Comparison of ENCODE assay signal across 8 cellular contexts in genomic region chr1:23019851-23020625, GRCh38. TPM values are rescaled to one million over a fixed set of nuclear protein-coding genes. Genes with fewer than 3 reads are reported as not detected.
DNase-seq lines count a peak whose midpoint lies in the region; ATAC-seq, FAIRE-seq and TF ChIP-seq lines count a peak whose summit lies in the region.

No MANE protein-coding gene starts in this region.

- H3K36me3 Mint-ChIP-seq in activated T-helper 1 cell treated with anti-CD3 and anti-CD28 coated beads, Interleukin-12 subunit alpha, Interleukin-12 subunit beta, Interleukin-2, Interleukin-4 antibody, amounts not matched to agents 30 ng/mL and 10 ng/mL and 1 ng/mL, durations not matched to agents 14 hours and 24 hours and 36 hours (ENCODE audit: low read depth): peaks cover 13% of the 10 kb centered on the region
- peaks cover 40% of the 10 kb centered on the region for H3K36me3 Mint-ChIP-seq in nephron (ENCODE audit: low read depth)

- FAIRE-seq in urothelium cell line (lab: Jason Lieb, UNC): no peak

- H3K27ac Mint-ChIP-seq in activated T-helper 1 cell treated with anti-CD3 and anti-CD28 coated beads, Interleukin-12 subunit alpha, Interleukin-12 subunit beta, Interleukin-2, Interleukin-4 antibody, amounts not matched to agents 30 ng/mL and 10 ng/mL and 1 ng/mL, durations not matched to agents 14 hours and 24 hours and 36 hours: peak overlapping the region; percentile 91
- peak overlapping the region; percentile 94 to 99 (median 99) for H3K27ac Mint-ChIP-seq in nephron

- H3K4me1 Mint-ChIP-seq in activated T-helper 1 cell treated with anti-CD3 and anti-CD28 coated beads, Interleukin-12 subunit alpha, Interleukin-12 subunit beta, Interleukin-2, Interleukin-4 antibody, amounts not matched to agents 30 ng/mL and 10 ng/mL and 1 ng/mL, durations not matched to agents 14 hours and 24 hours and 36 hours (ENCODE audit: low read depth): peaks cover 43% of the 10 kb centered on the region
- H3K4me1 Mint-ChIP-seq in nephron: peaks cover 23% of the 10 kb centered on the region

- H3K4me3 ChIP-seq in fibroblast of pulmonary artery (replicated peaks; ENCODE audit: low read depth, low read length): peak overlapping the region; percentile 89

- TF ChIP-seq CTCF in fibroblast of pulmonary artery (IDR thresholded peaks at IDR 0.05; ENCODE audit: low read length, missing control alignments) (no peak), nephron (IDR thresholded peaks at IDR 0.05; ENCODE audit: unreplicated experiment in 3 of 3) (no peak)

- intact Hi-C loops in activated T-helper 1 cell treated with anti-CD3 and anti-CD28 coated beads, Interleukin-12 subunit alpha, Interleukin-12 subunit beta, Interleukin-2, Interleukin-4 antibody, amounts not matched to agents 30 ng/mL and 10 ng/mL and 1 ng/mL, durations not matched to agents 14 hours and 24 hours and 36 hours (cut with micrococcal nuclease): loop anchor here (2.0 kb wide), 1 partner anchor 83 kb away; no protein-coding TSS in a partner anchor

- H3K4me3 Mint-ChIP-seq in activated T-helper 1 cell treated with anti-CD3 and anti-CD28 coated beads, Interleukin-12 subunit alpha, Interleukin-12 subunit beta, Interleukin-2, Interleukin-4 antibody, amounts not matched to agents 30 ng/mL and 10 ng/mL and 1 ng/mL, durations not matched to agents 14 hours and 24 hours and 36 hours: peak overlapping the region; percentile 96
- H3K4me3 Mint-ChIP-seq in nephron: peak overlapping the region; percentile 90 to 98 (median 96)

- H3K9me3 Mint-ChIP-seq in activated T-helper 1 cell treated with anti-CD3 and anti-CD28 coated beads, Interleukin-12 subunit alpha, Interleukin-12 subunit beta, Interleukin-2, Interleukin-4 antibody, amounts not matched to agents 30 ng/mL and 10 ng/mL and 1 ng/mL, durations not matched to agents 14 hours and 24 hours and 36 hours: peaks cover 10% of the 10 kb centered on the region
- H3K9me3 Mint-ChIP-seq in nephron: peaks cover 20% of the 10 kb centered on the region

- peaks cover 12% of the 10 kb centered on the region for H3K27me3 Mint-ChIP-seq in activated T-helper 1 cell treated with anti-CD3 and anti-CD28 coated beads, Interleukin-12 subunit alpha, Interleukin-12 subunit beta, Interleukin-2, Interleukin-4 antibody, amounts not matched to agents 30 ng/mL and 10 ng/mL and 1 ng/mL, durations not matched to agents 14 hours and 24 hours and 36 hours (ENCODE audit: insufficient read depth)
- H3K27me3 Mint-ChIP-seq in nephron (ENCODE audit: low read depth): no peaks in the 10 kb centered on the region

- DNase-seq in NCI-H2081 (lab: John Stamatoyannopoulos, UW) (peak; percentile 44 to 69), NCI-H2081 treated with DMSO at 0.1 percent for 48 hours (lab: John Stamatoyannopoulos, UW) (no peak), NCI-H2227 treated with DMSO at 0.1 percent for 48 hours (lab: John Stamatoyannopoulos, UW) (peak; percentile 54), fibroblast of pulmonary artery (ENCODE audit: low read depth) (peak; percentile 45), urothelium cell line (ENCODE audit: low spot score) (peak; percentile 22)
- DNase-seq in activated T-helper 1 cell treated with anti-CD3 and anti-CD28 coated beads, Interleukin-12 subunit alpha, Interleukin-12 subunit beta, Interleukin-2, Interleukin-4 antibody, amounts not matched to agents 30 ng/mL and 10 ng/mL and 1 ng/mL, durations not matched to agents 14 hours and 24 hours and 36 hours (ENCODE audit: low spot score): peak; percentile 6

- peak; percentile 31 for ATAC-seq in HG02759 (IDR thresholded peaks at IDR 0.05; ENCODE audit: unreplicated experiment)

RNA-seq across cellular contexts. Expression of gene KDM1A, which starts 0.8 kb away (rescaled TPM):
- 79.9 and 80.8 TPM in 2 replicates for total RNA-seq in activated T-helper 1 cell treated with anti-CD3 and anti-CD28 coated beads, Interleukin-12 subunit alpha, Interleukin-12 subunit beta, Interleukin-2, Interleukin-4 antibody, amounts not matched to agents 30 ng/mL and 10 ng/mL and 1 ng/mL, durations not matched to agents 14 hours and 24 hours and 36 hours

RNA-seq across cellular contexts. Expression of gene TEX46, which starts 4.4 kb away (rescaled TPM):
- total RNA-seq in activated T-helper 1 cell treated with anti-CD3 and anti-CD28 coated beads, Interleukin-12 subunit alpha, Interleukin-12 subunit beta, Interleukin-2, Interleukin-4 antibody, amounts not matched to agents 30 ng/mL and 10 ng/mL and 1 ng/mL, durations not matched to agents 14 hours and 24 hours and 36 hours: not detected in 2 replicates

RNA-seq across cellular contexts. Expression of gene LACTBL1, which starts 47.4 kb away (rescaled TPM):
- not detected in 2 replicates for total RNA-seq in activated T-helper 1 cell treated with anti-CD3 and anti-CD28 coated beads, Interleukin-12 subunit alpha, Interleukin-12 subunit beta, Interleukin-2, Interleukin-4 antibody, amounts not matched to agents 30 ng/mL and 10 ng/mL and 1 ng/mL, durations not matched to agents 14 hours and 24 hours and 36 hours
